ENCODE assay signal across 12 cellular contexts in genomic region chr10:123392182-123392930, GRCh38.
A peak's percentile ranks its signal among the peaks of the same experiment; 100 is the strongest.
DNase-seq lines count a peak whose midpoint lies in the region; ATAC-seq and TF ChIP-seq lines count a peak whose summit lies in the region.
"Had no signal": no experiment of that assay in that cellular context is flagged by ENCODE, and none has a peak within 500 bp of the region (broad histone marks: within the 10 kb centered on the region; RNA-seq: fewer than 3 reads in every experiment).

No MANE protein-coding gene starts in this region.

- peak; percentile 88 for DNase-seq in GM06990 (ENCODE audit: extremely low read depth, insufficient read length)
- no peak for DNase-seq in CD8-positive, alpha-beta memory T cell
- no peak for DNase-seq in effector CD4-positive, alpha-beta T cell
- no peak for DNase-seq in GDM1 (lab: John Stamatoyannopoulos, UW)
- no peak for DNase-seq in BE2C
- DNase-seq: activated naive CD8-positive, alpha-beta T cell treated with anti-CD3 and anti-CD28 coated beads, Interleukin-2, amount 10 ng/mL, durations not matched to agents 7 days and 5 days; islet precursor cell; NCI-H446; psoas muscle had no signal

- H3K36me3 ChIP-seq in GM06990 (ENCODE audit: control insufficient read depth, insufficient read depth, low read length), result no peaks in the 10 kb centered on the region
- H3K36me3 ChIP-seq in CD8-positive, alpha-beta memory T cell (ENCODE audit: insufficient read depth, low read length), result no peaks in the 10 kb centered on the region
- no peaks in the 10 kb centered on the region for H3K36me3 ChIP-seq in BE2C

- H3K27ac ChIP-seq in CD8-positive, alpha-beta memory T cell (ENCODE audit: low read depth, low read length), result no peak overlapping the region
- H3K27ac ChIP-seq: psoas muscle had no signal

- H3K4me1 Mint-ChIP-seq in CD8-positive, alpha-beta memory T cell, result no peaks in the 10 kb centered on the region

- no peaks in the 10 kb centered on the region for H3K4me1 ChIP-seq in CD8-positive, alpha-beta memory T cell (ENCODE audit: insufficient read depth, low read length)
- H3K4me1 ChIP-seq in BE2C, result no peaks in the 10 kb centered on the region
- H3K4me1 ChIP-seq: psoas muscle had no signal

- ATAC-seq in HG02763 (IDR thresholded peaks at IDR 0.05; ENCODE audit: unreplicated experiment) (peak; percentile 87), HG03575 (IDR thresholded peaks at IDR 0.05; ENCODE audit: extremely low read depth, insufficient number of reproducible peaks, low FRiP score, unreplicated experiment) (peak; percentile 75)
- ATAC-seq: psoas muscle had no signal

- TF ChIP-seq POLR2A in GM19099 (IDR thresholded peaks at IDR 0.05; ENCODE audit: extremely low read depth, insufficient read length, low read depth), result peak; percentile 12

- TF ChIP-seq CTCF in GM06990 (IDR thresholded peaks at IDR 0.05; ENCODE audit: insufficient read depth, low read length, poor library complexity, severe bottlenecking) (no peak), BE2C (IDR thresholded peaks at IDR 0.05; ENCODE audit: low read depth, low read length) (no peak)

- POLR2A ChIA-PET in CD8-positive, alpha-beta memory T cell (lab: Charles Lee), result no interaction called here

- H3K27me3 ChIP-seq in GM06990 (replicated peaks; ENCODE audit: control insufficient read depth, insufficient read depth, low read length), result no peaks in the 10 kb centered on the region
- no peaks in the 10 kb centered on the region for H3K27me3 ChIP-seq in CD8-positive, alpha-beta memory T cell (ENCODE audit: insufficient read depth, low read length, poor library complexity, severe bottlenecking)
- H3K27me3 ChIP-seq in BE2C, result no peaks in the 10 kb centered on the region

- H3K4me3 ChIP-seq in GM06990 (replicated peaks; ENCODE audit: low read depth, low read length) (no peak overlapping the region; the same call in 1 of the 2 replicates), BE2C (ENCODE audit: low read depth, low read length) (no peak overlapping the region)
- H3K4me3 ChIP-seq in CD8-positive, alpha-beta memory T cell (ENCODE audit: low read length), result no peak overlapping the region
- H3K4me3 ChIP-seq: psoas muscle had no signal

- peaks cover 0 to 7% (median 0%) of the 10 kb centered on the region in 5 donors for H3K9me3 Mint-ChIP-seq in CD8-positive, alpha-beta memory T cell

- CTCF ChIA-PET in CD8-positive, alpha-beta memory T cell (lab: Charles Lee), result no interaction called here

- H3K4me3 Mint-ChIP-seq in CD8-positive, alpha-beta memory T cell, result no peak overlapping the region
- H3K4me3 Mint-ChIP-seq: activated naive CD8-positive, alpha-beta T cell treated with anti-CD3 and anti-CD28 coated beads, Interleukin-2, amount 10 ng/mL, durations not matched to agents 7 days and 5 days had no signal

- peaks cover 0 to 5% of the 10 kb centered on the region in 2 donors for H3K27me3 Mint-ChIP-seq in CD8-positive, alpha-beta memory T cell
- H3K27me3 Mint-ChIP-seq: activated naive CD8-positive, alpha-beta T cell treated with anti-CD3 and anti-CD28 coated beads, Interleukin-2, amount 10 ng/mL, durations not matched to agents 7 days and 5 days had no signal

- no peaks in the 10 kb centered on the region for H3K9me3 ChIP-seq in CD8-positive, alpha-beta memory T cell (ENCODE audit: low read length)
- no peaks in the 10 kb centered on the region for H3K9me3 ChIP-seq in BE2C
- H3K9me3 ChIP-seq: psoas muscle had no signal

- no peak overlapping the region for H3K27ac Mint-ChIP-seq in CD8-positive, alpha-beta memory T cell
- H3K27ac Mint-ChIP-seq: activated naive CD8-positive, alpha-beta T cell treated with anti-CD3 and anti-CD28 coated beads, Interleukin-2, amount 10 ng/mL, durations not matched to agents 7 days and 5 days had no signal

- peaks cover 0 to 23% (median 1%) of the 10 kb centered on the region in 3 donors for H3K36me3 Mint-ChIP-seq in CD8-positive, alpha-beta memory T cell
- H3K36me3 Mint-ChIP-seq: activated naive CD8-positive, alpha-beta T cell treated with anti-CD3 and anti-CD28 coated beads, Interleukin-2, amount 10 ng/mL, durations not matched to agents 7 days and 5 days had no signal
